In genomic region chr6:169996652-169997051, GRCh38 we compare ENCODE assay signal across 1 cellular context.
A peak's percentile ranks its signal among the peaks of the same experiment; 100 is the strongest.
TF ChIP-seq lines count a peak whose summit lies in the region.

No MANE protein-coding gene starts in this region.

TF ChIP-seq in HepG2, 621 proteins besides CTCF, POLR2A, EP300 and RAD21 (continued from another document):
- TF ChIP-seq TRIM22 (IDR thresholded peaks at IDR 0.05) (peak; percentile 95; the same call in 1 of the 2 replicates), MNT (IDR thresholded peaks at IDR 0.05) (0 out of 2 replicates have a peak, but pooled peaks have one; percentile 15), POLR2AphosphoS5 (IDR thresholded peaks at IDR 0.05; ENCODE audit: low read depth, low read length) (no peak), ZNF282 (IDR thresholded peaks at IDR 0.05; ENCODE audit: partially characterized antibody) (peak; percentile 65), FOXA1 (IDR thresholded peaks at IDR 0.05) (peak; percentile 52; the same call in 1 of the 2 replicates), FOXA1 (CRISPR knock-in tag; IDR thresholded peaks at IDR 0.05) (no peak), MIER3 (CRISPR knock-in tag; IDR thresholded peaks at IDR 0.05; ENCODE audit: borderline replicate concordance) (no peak), ZNF646 (CRISPR knock-in tag; IDR thresholded peaks at IDR 0.05) (peak; percentile 94), ZNF746 (CRISPR knock-in tag; IDR thresholded peaks at IDR 0.05) (no peak), FOXK2 (IDR thresholded peaks at IDR 0.05) (peak; percentile 17; the same call in 1 of the 2 replicates), NONO (IDR thresholded peaks at IDR 0.05) (0 out of 2 replicates have a peak, but pooled peaks have one; percentile 41), NONO (CRISPR knock-in tag; conservative IDR thresholded peaks at IDR 0.05) (no peak), NBN (conservative IDR thresholded peaks at IDR 0.05) (0 out of 2 replicates have a peak, but pooled peaks have one; percentile 66)
